8 cellular contexts compared by ENCODE assay signal in genomic region chr17:75784473-75785015, GRCh38.
DNase-seq lines count a peak whose midpoint lies in the region; ATAC-seq and TF ChIP-seq lines count a peak whose summit lies in the region.

Gene UNK, plus strand, starts transcription at chr17:75784806. Its CDS starts 75 bp downstream, at chr17:75784881.

- ATAC-seq in GM19324 (IDR thresholded peaks at IDR 0.05; ENCODE audit: low FRiP score, unreplicated experiment) (peak; percentile 70), HG03457 (IDR thresholded peaks at IDR 0.05; ENCODE audit: unreplicated experiment) (peak; percentile 44)

- TF ChIP-seq CTCF in AG09319 (IDR thresholded peaks at IDR 0.05; ENCODE audit: low read depth, low read length), result no peak

- DNase-seq in AG09319 (ENCODE audit: extremely low read depth, low read depth) (peak; percentile 99), NCI-H524 (lab: John Stamatoyannopoulos, UW) (peak; percentile 100), cerebellar nuclear complex (lab: John Stamatoyannopoulos, UW) (peak; percentile 88 to 94), islet precursor cell (peak; percentile 100)
- DNase-seq in activated CD4-positive, alpha-beta T cell treated with anti-CD3 and anti-CD28 coated beads for 24 hours (ENCODE audit: low read depth in 2 of 2), result peak; percentile 85 to 93
- DNase-seq in stimulated activated CD4-positive, alpha-beta T cell treated with anti-CD3 and anti-CD28 coated beads, Interleukin-12 subunit alpha, Interleukin-12 subunit beta, amount 100 ng/mL, for 24 hours (ENCODE audit: low read depth in 2 of 2), result peak; percentile 89 to 92

Comparison
In these comparisons a context has a peak if more than half of its experiments do, and no peak if none do; other contexts are left out.
1. Peak in every context shown above with its lines: DNase-seq and ATAC-seq.